In the genomic region with DNA sequence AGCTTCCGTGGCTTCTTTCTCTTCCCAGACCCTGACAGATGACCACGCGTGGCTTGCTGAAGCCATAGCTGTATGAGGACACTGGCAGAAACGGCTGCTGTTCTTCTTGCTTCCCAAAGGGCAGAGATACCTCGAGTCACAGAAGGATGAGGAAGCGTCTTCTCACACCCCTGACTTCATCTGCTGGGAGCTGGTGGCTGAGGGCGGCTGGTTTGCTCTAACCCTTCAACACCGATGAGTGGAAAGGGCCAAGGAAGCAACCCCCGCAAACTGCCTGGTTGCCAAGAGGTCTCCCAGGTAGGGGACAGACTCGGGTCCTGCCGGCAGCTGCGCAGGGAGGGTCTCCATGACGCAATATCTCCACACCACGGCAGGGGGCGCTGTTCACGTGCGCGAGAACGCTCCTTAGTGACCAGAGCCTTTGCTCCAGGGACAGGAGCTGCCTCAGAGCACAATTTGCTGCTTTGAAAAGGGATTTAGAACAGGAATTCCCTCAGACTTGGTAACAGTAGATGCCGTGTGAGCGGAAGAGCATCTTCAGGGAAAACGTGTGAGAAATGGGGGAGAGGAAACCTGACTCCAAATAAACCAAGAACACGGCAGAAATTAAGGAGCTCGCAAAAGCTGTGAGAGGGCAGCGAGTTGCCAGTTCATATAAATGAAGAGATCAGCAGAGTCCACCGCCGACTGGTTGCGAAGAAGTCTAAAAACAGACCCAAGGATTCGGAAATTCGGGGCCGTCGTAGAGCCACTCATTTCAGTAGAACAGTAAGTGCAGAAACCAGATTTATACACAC, we compare ENCODE assay signal across 8 cellular contexts.
DNase-seq lines count a peak whose midpoint lies in the region; ATAC-seq and TF ChIP-seq lines count a peak whose summit lies in the region.

No MANE protein-coding gene starts in this region.

- H3F3A ChIP-seq in neural progenitor cell (ENCODE audit: low read depth): no peaks in the 10 kb centered on the region

- no peaks in the 10 kb centered on the region for H3K4me1 ChIP-seq in Panc1 (ENCODE audit: control insufficient read depth, insufficient read depth, low read length)
- H3K4me1 ChIP-seq in neural progenitor cell: no peaks in the 10 kb centered on the region

- no peak overlapping the region for H3K9ac ChIP-seq in neural progenitor cell

- H3K27me3 ChIP-seq in Panc1 (ENCODE audit: control insufficient read depth, insufficient read depth, low read length) (peaks cover 33% of the 10 kb centered on the region), neural progenitor cell (peaks cover 14% of the 10 kb centered on the region)

- CTCF ChIA-PET in Panc1 (lab: Charles Lee): interaction anchor here (0.6 to 2.5 kb wide), 14 partner anchors 11 to 692 kb away, joined by 3 to 27 read pairs (median 3); partner anchors contain the start of gene DLL1

- no peak overlapping the region for H3K4me3 Mint-ChIP-seq in activated T-helper 17 cell treated with anti-CD3 and anti-CD28 coated beads, Interleukin-2, amount 50 U/mL, for 72 hours
- H3K4me3 Mint-ChIP-seq in neural progenitor cell: no peak overlapping the region

- H3K4me1 Mint-ChIP-seq in activated T-helper 17 cell treated with anti-CD3 and anti-CD28 coated beads, Interleukin-2, amount 50 U/mL, for 72 hours: no peaks in the 10 kb centered on the region
- H3K4me1 Mint-ChIP-seq in neural progenitor cell: peaks cover 31% of the 10 kb centered on the region

- no TSS peak for BruUV-seq in Panc1 (replicated peaks; lab: Mats Ljungman, UMichigan)

- H3K9me3 ChIP-seq in Panc1 (ENCODE audit: control insufficient read depth, insufficient read depth, low read depth, low read length) (no peaks in the 10 kb centered on the region), neural progenitor cell (ENCODE audit: low read depth) (peaks cover 1% of the 10 kb centered on the region)

- no peaks in the 10 kb centered on the region for H3K36me3 Mint-ChIP-seq in activated T-helper 17 cell treated with anti-CD3 and anti-CD28 coated beads, Interleukin-2, amount 50 U/mL, for 72 hours (ENCODE audit: low read depth)
- no peaks in the 10 kb centered on the region for H3K36me3 Mint-ChIP-seq in neural progenitor cell

- no peaks in the 10 kb centered on the region for H3K79me2 ChIP-seq in neural progenitor cell (ENCODE audit: low read depth)

- DNase-seq in SIG-M5 treated with dmso at 0.1 percent for 504 hours (lab: John Stamatoyannopoulos, UW; ENCODE audit: unreplicated experiment) (peak; percentile 38), SIG-M5 (lab: John Stamatoyannopoulos, UW) (no peak), HuH-7.5 (ENCODE audit: low spot score) (peak; percentile 84), Panc1 (ENCODE audit: low read depth, low spot score) (peak; percentile 41), fibroblast of pulmonary artery (ENCODE audit: low read depth) (peak; percentile 70), neural progenitor cell (ENCODE audit: low spot score) (peak; percentile 92)
- peak; percentile 82 for DNase-seq in stimulated activated naive CD8-positive, alpha-beta T cell treated with anti-CD3 and anti-CD28 coated beads, Interleukin-15, Interleukin-2, amounts not matched to agents 100 U/mL and 50 U/mL, for 24 hours

- H3K27ac ChIP-seq in Panc1 (ENCODE audit: low read length) (no peak overlapping the region), neural progenitor cell (no peak overlapping the region)

- intact Hi-C loops in Panc1 (cut with micrococcal nuclease; ENCODE audit: unreplicated experiment): loop anchor here (2.0 to 5.0 kb wide), 2 partner anchors 461 to 696 kb away; no protein-coding TSS in a partner anchor

- H3K27me3 Mint-ChIP-seq in activated T-helper 17 cell treated with anti-CD3 and anti-CD28 coated beads, Interleukin-2, amount 50 U/mL, for 72 hours: peaks cover 46% of the 10 kb centered on the region
- peaks cover 23% of the 10 kb centered on the region for H3K27me3 Mint-ChIP-seq in neural progenitor cell (ENCODE audit: insufficient read depth, low read depth)

- H2AFZ ChIP-seq in neural progenitor cell (replicated peaks): no peak overlapping the region

- in situ Hi-C loops in Panc1 (cut with HindIII; ENCODE audit: low pct_unique_long_range_greater_than_20kb, low sequenced_read_pairs): no loop called here

- H3K4me3 ChIP-seq in Panc1 (ENCODE audit: low read depth in 2 of 2, low read length in 2 of 2) (no peak overlapping the region), fibroblast of pulmonary artery (replicated peaks; ENCODE audit: low read depth, low read length) (no peak overlapping the region), neural progenitor cell (no peak overlapping the region)

- no peak overlapping the region for H3K27ac Mint-ChIP-seq in activated T-helper 17 cell treated with anti-CD3 and anti-CD28 coated beads, Interleukin-2, amount 50 U/mL, for 72 hours
- no peak overlapping the region for H3K27ac Mint-ChIP-seq in neural progenitor cell

- peak; percentile 91 for ATAC-seq in Panc1
- ATAC-seq in activated T-helper 17 cell treated with anti-CD3 and anti-CD28 coated beads, Interleukin-2, amount 50 U/mL, for 72 hours (replicated peaks): peak; percentile 62
- ATAC-seq in stimulated activated naive CD8-positive, alpha-beta T cell treated with anti-CD3 and anti-CD28 coated beads, Interleukin-15, Interleukin-2, amounts not matched to agents 100 U/mL and 50 U/mL, for 24 hours: peak; percentile 82

- TF ChIP-seq CTCF in Panc1 (IDR thresholded peaks at IDR 0.05): peak; percentile 98
- peak; percentile 86 for TF ChIP-seq CTCF in fibroblast of pulmonary artery (IDR thresholded peaks at IDR 0.05; ENCODE audit: low read length, missing control alignments)
- peak; percentile 97 for TF ChIP-seq CTCF in neural progenitor cell (IDR thresholded peaks at IDR 0.05)

- no peaks in the 10 kb centered on the region for H3K9me3 Mint-ChIP-seq in activated T-helper 17 cell treated with anti-CD3 and anti-CD28 coated beads, Interleukin-2, amount 50 U/mL, for 72 hours
- peaks cover 6% of the 10 kb centered on the region for H3K9me3 Mint-ChIP-seq in neural progenitor cell

- POLR2A ChIA-PET in Panc1 (lab: Charles Lee): no interaction called here

- no peaks in the 10 kb centered on the region for H3K36me3 ChIP-seq in Panc1 (ENCODE audit: control insufficient read depth, insufficient read depth, low read length)
- H3K36me3 ChIP-seq in neural progenitor cell: no peaks in the 10 kb centered on the region

- H3K4me2 ChIP-seq in neural progenitor cell: no peak overlapping the region

- H4K20me1 ChIP-seq in neural progenitor cell (ENCODE audit: low read depth): no peaks in the 10 kb centered on the region
